In the genomic region with DNA sequence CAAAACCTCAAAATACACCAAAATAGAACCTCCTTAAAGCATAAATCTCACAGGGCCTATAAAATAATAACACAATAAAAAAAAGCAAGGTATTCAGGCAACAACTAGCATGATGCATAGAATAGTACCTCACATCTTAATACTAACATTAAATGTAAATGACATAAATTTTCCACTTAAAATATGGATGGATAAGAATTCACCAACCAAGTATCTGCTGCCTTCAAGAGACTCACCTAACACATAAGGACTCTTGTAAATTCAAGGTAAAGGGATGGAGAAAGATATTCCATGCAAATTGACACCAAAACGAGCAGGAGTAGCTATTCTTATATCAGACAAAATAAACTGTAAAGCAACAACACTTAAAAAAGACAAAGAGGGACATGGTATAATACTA, we compare ENCODE assay signal across 33 cellular contexts.
"Had no signal": no experiment of that assay in that cellular context is flagged by ENCODE, and none has a peak within 500 bp of the region (broad histone marks: within the 10 kb centered on the region; RNA-seq: fewer than 3 reads in every experiment).

No MANE protein-coding gene starts in this region.

- H3K27ac ChIP-seq: adrenal gland, ascending aorta, body of pancreas, brain microvascular endothelial cell, breast epithelium, cardiac muscle cell had no signal

- H3K27me3 ChIP-seq: adrenal gland, ascending aorta, body of pancreas, brain microvascular endothelial cell, breast epithelium, cardiac muscle cell had no signal

- ATAC-seq: activated naive CD4-positive, alpha-beta T cell treated with anti-CD3 and anti-CD28 coated beads, Interleukin-2, amount 50 U/mL, for 72 hours; activated naive CD8-positive, alpha-beta T cell treated with anti-CD3 and anti-CD28 coated beads, Interleukin-2, amount 50 U/mL, for 24 hours; activated T-cell treated with anti-CD3 and anti-CD28 coated beads, Interleukin-2, amount 50 U/mL, for 4 hours; activated T-cell treated with anti-CD3 and anti-CD28 coated beads, Interleukin-2, amount 50 U/mL, for 72 hours; activated T-helper 17 cell treated with anti-CD3 and anti-CD28 coated beads, Interleukin-2, amount 50 U/mL, for 72 hours; body of pancreas had no signal

- FAIRE-seq: astrocyte, bronchial epithelial cell had no signal

- H3K4me1 ChIP-seq: adrenal gland, ascending aorta, body of pancreas, breast epithelium had no signal

- H3K9me3 ChIP-seq: adrenal gland, body of pancreas, breast epithelium had no signal

- DNase-seq: activated effector memory CD4-positive, alpha-beta T cell treated with anti-CD3 and anti-CD28 coated beads, Interleukin-2, amount 50 U/mL, for 16 hours; activated effector memory CD4-positive, alpha-beta T cell treated with Interleukin-2 at 50 U/mL for 16 hours; activated gamma-delta T cell; activated gamma-delta T cell treated with Interleukin-2 at 50 U/mL for 16 hours; activated naive CD4-positive, alpha-beta T cell; activated naive CD4-positive, alpha-beta T cell treated with anti-CD3 and anti-CD28 coated beads for 36 hours; activated naive CD4-positive, alpha-beta T cell treated with anti-CD3 and anti-CD28 coated beads, Interleukin-2, amount 10 ng/mL, durations not matched to agents 7 days and 5 days; activated naive CD4-positive, alpha-beta T cell treated with anti-CD3 and anti-CD28 coated beads, Interleukin-2, amount 50 U/mL, for 16 hours; activated naive CD4-positive, alpha-beta T cell treated with Interleukin-2 at 50 U/mL for 16 hours; activated naive CD8-positive, alpha-beta T cell treated with anti-CD3 and anti-CD28 coated beads for 36 hours; activated naive CD8-positive, alpha-beta T cell treated with anti-CD3 and anti-CD28 coated beads, Interleukin-2, amount 10 ng/mL, durations not matched to agents 7 days and 5 days; activated naive CD8-positive, alpha-beta T cell treated with anti-CD3 and anti-CD28 coated beads, Interleukin-2, amount 50 U/mL, for 24 hours; activated T-cell treated with anti-CD3 and anti-CD28 coated beads, Interleukin-2, amount 50 U/mL, for 24 hours; activated T-cell treated with anti-CD3 and anti-CD28 coated beads, Interleukin-2, amount 50 U/mL, for 4 hours; activated T-cell treated with anti-CD3 and anti-CD28 coated beads, Interleukin-2, amount 50 U/mL, for 48 hours; activated T-cell treated with anti-CD3 and anti-CD28 coated beads, Interleukin-2, amount 50 U/mL, for 72 hours; adrenal gland; amniotic stem cell; amygdala; anterior cingulate cortex; aorta; body of pancreas; brain microvascular endothelial cell; caudate nucleus; central memory CD4-positive, alpha-beta T cell; cerebellar nuclear complex had no signal

- H3K36me3 ChIP-seq: adrenal gland, ascending aorta, brain microvascular endothelial cell, breast epithelium, cardiac muscle cell had no signal

- H3K4me3 ChIP-seq: adrenal gland, ascending aorta, body of pancreas, breast epithelium, cardiac muscle cell had no signal
